Comparison of ENCODE assay signal across 10 cellular contexts in genomic region chr2:238159676-238160205, GRCh38. TPM values are rescaled to one million over a fixed set of nuclear protein-coding genes. Genes with fewer than 3 reads are reported as not detected.
A peak's percentile ranks its signal among the peaks of the same experiment; 100 is the strongest.
DNase-seq lines count a peak whose midpoint lies in the region; ATAC-seq, FAIRE-seq and TF ChIP-seq lines count a peak whose summit lies in the region.
"Had no signal": no experiment of that assay in that cellular context is flagged by ENCODE, and none has a peak within 500 bp of the region (broad histone marks: within the 10 kb centered on the region; RNA-seq: fewer than 3 reads in every experiment).

No MANE protein-coding gene starts in this region.

- H3K36me3 Mint-ChIP-seq in activated CD4-positive, alpha-beta T cell treated with anti-CD3 and anti-CD28 coated beads, Interleukin-2, amount 10 ng/mL, durations not matched to agents 24 days and 14 days (ENCODE audit: low read depth), result no peaks in the 10 kb centered on the region

- no peak overlapping the region; the same call in 1 of the 2 replicates for H4K8ac ChIP-seq in H1 (ENCODE audit: extremely low read depth, insufficient read depth, low read length)

- H2BK12ac ChIP-seq in H1 (ENCODE audit: low read depth, low read length), result no peak overlapping the region

- H3K9me3 ChIP-seq in PC-3 (ENCODE audit: low read length) (no peaks in the 10 kb centered on the region), H1 (ENCODE audit: insufficient read depth in 2 of 2, low read depth in 1 of 2, low read length in 1 of 2) (no peaks in the 10 kb centered on the region), psoas muscle (no peaks in the 10 kb centered on the region), lower lobe of right lung (no peaks in the 10 kb centered on the region)

- H3K9ac ChIP-seq in PC-3 (ENCODE audit: low read length) (no peak overlapping the region), H1 (replicated peaks in 1 of 4; ENCODE audit: extremely low read depth in 1 of 4, low read depth in 3 of 4, low read length in 3 of 4) (no peak overlapping the region)

- no peak overlapping the region for H2BK5ac ChIP-seq in H1 (ENCODE audit: low read depth, low read length)

- H4K20me1 ChIP-seq in PC-3 (ENCODE audit: low read length) (no peaks in the 10 kb centered on the region), H1 (replicated peaks in 1 of 2; ENCODE audit: control insufficient read depth in 1 of 2, insufficient read depth in 2 of 2, low read length in 2 of 2) (peaks cover 0 to 4% of the 10 kb centered on the region in 2 experiments)

- no peaks in the 10 kb centered on the region for H3F3A ChIP-seq in PC-3 (ENCODE audit: low read length, unreplicated experiment)

- no peak overlapping the region for H4K5ac ChIP-seq in H1 (ENCODE audit: insufficient read length, low read depth, low read length)

- H3K36me3 ChIP-seq in PC-3 (ENCODE audit: low read depth, low read length), result no peaks in the 10 kb centered on the region; the same call in 1 of the 2 replicates
- no peaks in the 10 kb centered on the region; a peak in 1 of 8 replicates for H3K36me3 ChIP-seq in H1 (ENCODE audit: control insufficient read depth in 2 of 4, insufficient read depth in 4 of 4, low read length in 3 of 4)
- no peaks in the 10 kb centered on the region for H3K36me3 ChIP-seq in psoas muscle (ENCODE audit: insufficient read depth in 1 of 2, low read depth in 1 of 2)
- no peaks in the 10 kb centered on the region for H3K36me3 ChIP-seq in lower lobe of right lung

- H3K4me2 ChIP-seq in PC-3 (ENCODE audit: low read length), result peak overlapping the region; percentile 76
- peak overlapping the region; percentile 64 to 73 for H3K4me2 ChIP-seq in H1 (ENCODE audit: insufficient read depth in 1 of 2, low read depth in 2 of 2, low read length in 2 of 2)

- no peak for TF ChIP-seq EP300 in H1 (IDR thresholded peaks at IDR 0.05; ENCODE audit: borderline replicate concordance in 1 of 2, low read depth in 2 of 2, low read length in 2 of 2)

- POLR2A ChIA-PET in PC-3 (lab: Charles Lee; ENCODE audit: unreplicated experiment), result no interaction called here
- POLR2A ChIA-PET in H1 (lab: Charles Lee; ENCODE audit: partially characterized antibody), result interaction anchor here (2.0 kb wide), 1 partner anchor 75 kb away, joined by 8 read pairs; no protein-coding TSS in a partner anchor

- H2AK5ac ChIP-seq in H1 (ENCODE audit: low read depth, low read length), result no peak overlapping the region

- H3K23me2 ChIP-seq in H1 (ENCODE audit: low read depth, low read length), result peaks cover 13% of the 10 kb centered on the region; the same call in 1 of the 2 replicates

- no peaks in the 10 kb centered on the region for H3K79me1 ChIP-seq in H1 (ENCODE audit: low read depth, low read length)

- ATAC-seq in PC-3, result no peak
- no peak for ATAC-seq in psoas muscle
- no peak for ATAC-seq in lower lobe of right lung
- ATAC-seq in GM19324 (IDR thresholded peaks at IDR 0.05; ENCODE audit: low FRiP score, unreplicated experiment), result no peak

- no peak for TF ChIP-seq RAD21 in H1 (IDR thresholded peaks at IDR 0.05 in 1 of 2, conservative IDR thresholded peaks at IDR 0.05 in 1 of 2; ENCODE audit: low read depth in 2 of 2, low read length in 2 of 2)

- no peak overlapping the region for H3K23ac ChIP-seq in H1 (ENCODE audit: insufficient read length)

- FAIRE-seq in H1 (lab: Jason Lieb, UNC), result no peak

- CTCF ChIA-PET in PC-3 (lab: Charles Lee) (no interaction called here), H1 (lab: Charles Lee; ENCODE audit: partially characterized antibody) (interaction anchor here (0.8 to 2.3 kb wide), 17 partner anchors 8 to 179 kb away, joined by 3 to 15 read pairs (median 4); no protein-coding TSS in a partner anchor)

- H3K27me3 Mint-ChIP-seq in activated CD4-positive, alpha-beta T cell treated with anti-CD3 and anti-CD28 coated beads, Interleukin-2, amount 10 ng/mL, durations not matched to agents 24 days and 14 days, result peaks cover 31% of the 10 kb centered on the region

- H3K4ac ChIP-seq in H1 (replicated peaks; ENCODE audit: insufficient read length, low read depth, low read length), result no peak overlapping the region

- H3K27me3 ChIP-seq in PC-3 (ENCODE audit: low read length), result no peaks in the 10 kb centered on the region
- H3K27me3 ChIP-seq in H1 (replicated peaks in 1 of 4; ENCODE audit: control insufficient read depth in 3 of 4, extremely low read depth in 1 of 4, insufficient read depth in 3 of 4, low read length in 3 of 4), result peaks cover 21 to 62% (median 47%) of the 10 kb centered on the region in 4 experiments
- peaks cover 0 to 28% (median 5%) of the 10 kb centered on the region in 3 donors for H3K27me3 ChIP-seq in psoas muscle (ENCODE audit: insufficient read depth in 3 of 3, low read length in 2 of 3)
- H3K27me3 ChIP-seq in lower lobe of right lung (ENCODE audit: low read depth), result peaks cover 52% of the 10 kb centered on the region

- no peak overlapping the region for H3K56ac ChIP-seq in H1 (replicated peaks; ENCODE audit: insufficient read length, low read depth, low read length)

- 70% methylated on average over 9 of the region's 10 CpGs; no CpG with 5 or more reads in 1 of the 2 experiments for WGBS in H1 (ENCODE audit: extremely low coverage in 1 of 2, insufficient coverage in 1 of 2, insufficient read length in 1 of 2, insufficient replicate concordance in 2 of 2, low coverage in 1 of 2, low lambda C conversion rate in 2 of 2, missing lambda C conversion rate in 1 of 2), 2 experiments
- 41 to 50% (median 48%) methylated on average over 10 of the region's 10 CpGs for WGBS in psoas muscle, 3 donors

- H3K4me3 ChIP-seq in PC-3 (ENCODE audit: low read length), result peak overlapping the region; percentile 63
- peak overlapping the region in 2 of 4 experiments; percentile 27 to 66; a peak in 5 of 8 replicates for H3K4me3 ChIP-seq in H1 (ENCODE audit: extremely low read depth in 1 of 4, insufficient read depth in 2 of 4, low read depth in 3 of 4, low read length in 4 of 4)
- H3K4me3 ChIP-seq in psoas muscle, result no peak overlapping the region
- no peak overlapping the region for H3K4me3 ChIP-seq in lower lobe of right lung

- no peak for DNase-seq in activated CD4-positive, alpha-beta T cell treated with anti-CD3 and anti-CD28 coated beads, Interleukin-2, amount 10 ng/mL, durations not matched to agents 24 days and 14 days
- no peak for DNase-seq in activated CD4-positive, alpha-beta T cell treated with anti-CD3 and anti-CD28 coated beads for 4 hours
- DNase-seq in PC-3, result no peak
- no peak for DNase-seq in H1 (ENCODE audit: low read depth in 1 of 2, low spot score in 2 of 2)
- DNase-seq in psoas muscle, result peak; percentile 17 to 53
- DNase-seq in lower lobe of right lung, result no peak
- DNase-seq in stimulated activated CD4-positive, alpha-beta T cell treated with anti-CD3 and anti-CD28 coated beads, Interleukin-15, amount 100 ng/mL, for 24 hours, result no peak
- DNase-seq: cerebellar nuclear complex had no signal

- H4K91ac ChIP-seq in H1 (replicated peaks; ENCODE audit: insufficient read length, low read length), result no peak overlapping the region

- H3K27ac Mint-ChIP-seq in activated CD4-positive, alpha-beta T cell treated with anti-CD3 and anti-CD28 coated beads, Interleukin-2, amount 10 ng/mL, durations not matched to agents 24 days and 14 days, result no peak overlapping the region

- peak overlapping the region; percentile 45; the same call in 1 of the 2 replicates for H2AFZ ChIP-seq in PC-3 (ENCODE audit: low read length)
- no peak overlapping the region for H2AFZ ChIP-seq in H1 (ENCODE audit: low read length)

- H3K18ac ChIP-seq in H1 (ENCODE audit: extremely low read depth, low read length), result no peak overlapping the region

- peak overlapping the region; percentile 77 for H3K4me3 Mint-ChIP-seq in activated CD4-positive, alpha-beta T cell treated with anti-CD3 and anti-CD28 coated beads, Interleukin-2, amount 10 ng/mL, durations not matched to agents 24 days and 14 days

- H3K4me1 Mint-ChIP-seq in activated CD4-positive, alpha-beta T cell treated with anti-CD3 and anti-CD28 coated beads, Interleukin-2, amount 10 ng/mL, durations not matched to agents 24 days and 14 days, result peaks cover 4% of the 10 kb centered on the region

- BruUV-seq in PC-3 (replicated peaks; lab: Mats Ljungman, UMichigan), result no TSS peak

- no peaks in the 10 kb centered on the region for H3K9me3 Mint-ChIP-seq in activated CD4-positive, alpha-beta T cell treated with anti-CD3 and anti-CD28 coated beads, Interleukin-2, amount 10 ng/mL, durations not matched to agents 24 days and 14 days

- no peak for TF ChIP-seq POLR2A in H1 (IDR thresholded peaks at IDR 0.05; ENCODE audit: control extremely low read depth in 1 of 2, low read depth in 2 of 2, low read length in 2 of 2)

- no peaks in the 10 kb centered on the region for H3K9me2 ChIP-seq in PC-3 (replicated peaks; ENCODE audit: low read length)

- H2BK120ac ChIP-seq in H1 (replicated peaks; ENCODE audit: low read depth, low read length), result no peak overlapping the region

- H3K4me1 ChIP-seq in PC-3 (ENCODE audit: insufficient read depth, low read length) (no peaks in the 10 kb centered on the region), H1 (replicated peaks in 1 of 4; ENCODE audit: control insufficient read depth in 3 of 4, insufficient read depth in 4 of 4, low read length in 3 of 4) (peaks cover 0 to 21% (median 5%) of the 10 kb centered on the region in 4 experiments; a peak in 5 of 7 replicates), psoas muscle (peaks cover 18% of the 10 kb centered on the region), lower lobe of right lung (peaks cover 11% of the 10 kb centered on the region)

- TF ChIP-seq CTCF in PC-3 (conservative IDR thresholded peaks at IDR 0.05; ENCODE audit: low read depth, low read length) (no peak), H1 (IDR thresholded peaks at IDR 0.05; ENCODE audit: control extremely low read depth in 1 of 3, insufficient read depth in 1 of 3, low read depth in 1 of 3, low read length in 3 of 3) (no peak), psoas muscle (IDR thresholded peaks at IDR 0.05) (no peak), lower lobe of right lung (IDR thresholded peaks at IDR 0.05) (no peak)

- H3K79me2 ChIP-seq in PC-3 (ENCODE audit: low read length), result no peaks in the 10 kb centered on the region
- no peaks in the 10 kb centered on the region for H3K79me2 ChIP-seq in H1 (ENCODE audit: control insufficient read depth in 1 of 2, insufficient read depth in 2 of 2, low read length in 2 of 2)

- H3K27ac ChIP-seq in PC-3 (ENCODE audit: low read length) (no peak overlapping the region), H1 (ENCODE audit: low read depth, low read length) (no peak overlapping the region), psoas muscle (no peak overlapping the region), lower lobe of right lung (no peak overlapping the region)

- no peak overlapping the region for H3K14ac ChIP-seq in H1 (ENCODE audit: insufficient read length)

- intact Hi-C loops in activated CD4-positive, alpha-beta T cell treated with anti-CD3 and anti-CD28 coated beads, Interleukin-2, amount 10 ng/mL, durations not matched to agents 24 days and 14 days (cut with micrococcal nuclease), result loop anchor here (5.0 kb wide), 1 partner anchor 103 kb away; no protein-coding TSS in a partner anchor
- intact Hi-C loops in PC-3 (cut with micrococcal nuclease), result no loop called here
- intact Hi-C loops in psoas muscle (cut with DNase I), result loop anchor here (5.0 kb wide), 1 partner anchor 103 kb away; no protein-coding TSS in a partner anchor
- intact Hi-C loops in lower lobe of right lung (cut with DNase I), result no loop called here

- H2BK15ac ChIP-seq in H1 (ENCODE audit: low read length), result no peak overlapping the region

- H2BK20ac ChIP-seq in H1 (ENCODE audit: low read length), result no peak overlapping the region

RNA-seq across cellular contexts. Expression of gene ERFE, which starts 1.0 kb away (rescaled TPM):
- 0.24 and 0.37 TPM in 2 replicates for total RNA-seq in activated CD4-positive, alpha-beta T cell treated with anti-CD3 and anti-CD28 coated beads, Interleukin-2, amount 10 ng/mL, durations not matched to agents 24 days and 14 days
- total RNA-seq in PC-3 (2014; rRNA removed) (7.4 and 8.5 TPM in 2 replicates), psoas muscle (10 to 100 TPM in 1 of 4 donors, 1 to 10 TPM in 3; 1.8 to 18.2 (median 4.5) TPM), lower lobe of right lung (not detected)
- 1.8 and 2.5 TPM in 2 replicates for total RNA-seq in H1 (2021; fragmentation: NEBNext Ultra II Directional; extraction: Animal tissue kit (Norgen Biotek cat#: 25700))
- polyA plus RNA-seq in H1 (2011; rRNA removed) (3.6 and 5.1 TPM in 2 replicates), psoas muscle (10 to 100 TPM in 1 of 3 donors, 1 to 10 TPM in 2; 1.4 to 15.4 (median 1.7) TPM)
- 4.8 TPM for polyA plus RNA-seq in H1 (2011; cell fraction: cytosol; rRNA removed)
- polyA plus RNA-seq in H1 (2011; cell fraction: nucleus; rRNA removed), result 10.3 TPM
- polyA plus RNA-seq in H1 (2012, experiment 1 of 2), result 2.8 to 3.5 TPM (median 2.8 TPM) in 4 replicates
- polyA plus RNA-seq in H1 (2012, experiment 2 of 2), result 3.2 TPM
- 3.1 TPM for polyA plus RNA-seq in H1 (2013, experiment 1 of 2)
- polyA plus RNA-seq in H1 (2013, experiment 2 of 2), result 2.8 TPM
- 1.1 and 1.3 TPM in 2 replicates for polyA minus RNA-seq in H1 (2011; rRNA and poly(A)+ RNA removed)
- 2.8 TPM for polyA minus RNA-seq in H1 (2011; cell fraction: cytosol; rRNA and poly(A)+ RNA removed)
- polyA minus RNA-seq in H1 (2011; cell fraction: nucleus; rRNA and poly(A)+ RNA removed), result 1.4 TPM

RNA-seq across cellular contexts. Expression of gene KLHL30, which starts 21.3 kb away (rescaled TPM):
- not detected in 2 replicates for total RNA-seq in activated CD4-positive, alpha-beta T cell treated with anti-CD3 and anti-CD28 coated beads, Interleukin-2, amount 10 ng/mL, durations not matched to agents 24 days and 14 days
- total RNA-seq in PC-3 (2014; rRNA removed), result not detected in 2 replicates
- total RNA-seq in H1 (2021; fragmentation: NEBNext Ultra II Directional; extraction: Animal tissue kit (Norgen Biotek cat#: 25700)), result 0.08 TPM in 1 of 2 replicates, not detected in the other
- 0.03 TPM in 1 of 2 replicates, not detected in the other for polyA plus RNA-seq in H1 (2011; rRNA removed)
- 0.01 TPM for polyA plus RNA-seq in H1 (2011; cell fraction: cytosol; rRNA removed)
- 0.07 TPM for polyA plus RNA-seq in H1 (2011; cell fraction: nucleus; rRNA removed)
- not detected in 4 replicates for polyA plus RNA-seq in H1 (2012, experiment 1 of 2)
- not detected for polyA plus RNA-seq in H1 (2012, experiment 2 of 2)
- not detected for polyA plus RNA-seq in H1 (2013, experiment 1 of 2)
- not detected for polyA plus RNA-seq in H1 (2013, experiment 2 of 2)
- not detected in 2 replicates for polyA minus RNA-seq in H1 (2011; rRNA and poly(A)+ RNA removed)
- polyA minus RNA-seq in H1 (2011; cell fraction: cytosol; rRNA and poly(A)+ RNA removed), result not detected
- polyA minus RNA-seq in H1 (2011; cell fraction: nucleus; rRNA and poly(A)+ RNA removed), result not detected
- total RNA-seq in psoas muscle, result 100 to 1,000 TPM in 3 of 4 donors, 10 to 100 TPM in 1; 82.1 to 175 (median 153) TPM
- 100 to 1,000 TPM in 1 of 3 donors, 10 to 100 TPM in 2; 67.7 to 121 (median 91.7) TPM for polyA plus RNA-seq in psoas muscle
- total RNA-seq in lower lobe of right lung, result 0.71 TPM
- total RNA-seq: pulmonary artery endothelial cell had no signal

RNA-seq across cellular contexts. Expression of gene ILKAP, which starts 43.8 kb away (rescaled TPM):
- total RNA-seq in activated CD4-positive, alpha-beta T cell treated with anti-CD3 and anti-CD28 coated beads, Interleukin-2, amount 10 ng/mL, durations not matched to agents 24 days and 14 days, result 74.4 and 77.4 TPM in 2 replicates
- total RNA-seq in PC-3 (2014; rRNA removed), result 28.7 and 30.7 TPM in 2 replicates
- total RNA-seq in H1 (2021; fragmentation: NEBNext Ultra II Directional; extraction: Animal tissue kit (Norgen Biotek cat#: 25700)), result 30.4 and 33.8 TPM in 2 replicates
- polyA plus RNA-seq in H1 (2011; rRNA removed), result 23.5 and 29.4 TPM in 2 replicates
- polyA plus RNA-seq in H1 (2011; cell fraction: cytosol; rRNA removed), result 35.7 TPM
- 41.3 TPM for polyA plus RNA-seq in H1 (2011; cell fraction: nucleus; rRNA removed)
- 23.2 to 32.3 TPM (median 29.4 TPM) in 4 replicates for polyA plus RNA-seq in H1 (2012, experiment 1 of 2)
- 29.2 TPM for polyA plus RNA-seq in H1 (2012, experiment 2 of 2)
- polyA plus RNA-seq in H1 (2013, experiment 1 of 2), result 23.9 TPM
- 24.4 TPM for polyA plus RNA-seq in H1 (2013, experiment 2 of 2)
- polyA minus RNA-seq in H1 (2011; rRNA and poly(A)+ RNA removed), result 23.3 and 23.4 TPM in 2 replicates
- polyA minus RNA-seq in H1 (2011; cell fraction: cytosol; rRNA and poly(A)+ RNA removed), result 7.9 TPM
- 37.9 TPM for polyA minus RNA-seq in H1 (2011; cell fraction: nucleus; rRNA and poly(A)+ RNA removed)
- 10 to 100 TPM; 31.8 to 43.8 (median 39.3) TPM for total RNA-seq in psoas muscle
- 10 to 100 TPM; 55.2 to 66.6 (median 58.4) TPM for polyA plus RNA-seq in psoas muscle
- 43.4 TPM for total RNA-seq in lower lobe of right lung

RNA-seq across cellular contexts. Expression of gene ESPNL, which starts 59.6 kb away (rescaled TPM):
- total RNA-seq in activated CD4-positive, alpha-beta T cell treated with anti-CD3 and anti-CD28 coated beads, Interleukin-2, amount 10 ng/mL, durations not matched to agents 24 days and 14 days, result 0.07 and 0.26 TPM in 2 replicates
- total RNA-seq in PC-3 (2014; rRNA removed) (not detected in 2 replicates), psoas muscle (under 1 TPM in 3 of 4 donors, not detected in 1; 0.17 to 0.32 (median 0.22) TPM), lower lobe of right lung (0.09 TPM)
- total RNA-seq in H1 (2021; fragmentation: NEBNext Ultra II Directional; extraction: Animal tissue kit (Norgen Biotek cat#: 25700)), result 1.3 and 1.8 TPM in 2 replicates
- polyA plus RNA-seq in H1 (2011; rRNA removed) (0.68 and 1.6 TPM in 2 replicates), psoas muscle (under 1 TPM; 0.04 to 0.14 (median 0.12) TPM)
- polyA plus RNA-seq in H1 (2011; cell fraction: cytosol; rRNA removed), result 1.3 TPM
- 2.8 TPM for polyA plus RNA-seq in H1 (2011; cell fraction: nucleus; rRNA removed)
- polyA plus RNA-seq in H1 (2012, experiment 1 of 2), result 0.54 to 1.2 TPM (median 0.82 TPM) in 4 replicates
- polyA plus RNA-seq in H1 (2012, experiment 2 of 2), result 0.66 TPM
- 0.75 TPM for polyA plus RNA-seq in H1 (2013, experiment 1 of 2)
- polyA plus RNA-seq in H1 (2013, experiment 2 of 2), result 0.64 TPM
- polyA minus RNA-seq in H1 (2011; rRNA and poly(A)+ RNA removed), result 0.15 and 0.60 TPM in 2 replicates
- 0.73 TPM for polyA minus RNA-seq in H1 (2011; cell fraction: cytosol; rRNA and poly(A)+ RNA removed)
- 1.2 TPM for polyA minus RNA-seq in H1 (2011; cell fraction: nucleus; rRNA and poly(A)+ RNA removed)

Comparison
In these comparisons a context has a peak if more than half of its experiments do, and no peak if none do; other contexts are left out.
1. DNase-seq: peak in psoas muscle (2 of 2); none in activated CD4-positive, alpha-beta T cell treated with anti-CD3 and anti-CD28 coated beads, Interleukin-2, amount 10 ng/mL, durations not matched to agents 24 days and 14 days (single experiment), activated CD4-positive, alpha-beta T cell treated with anti-CD3 and anti-CD28 coated beads for 4 hours (0 of 2), PC-3 (single experiment), H1 (0 of 2), lower lobe of right lung (single experiment) and stimulated activated CD4-positive, alpha-beta T cell treated with anti-CD3 and anti-CD28 coated beads, Interleukin-15, amount 100 ng/mL, for 24 hours (single experiment).
2. RNA of gene KLHL30, which starts 21.3 kb away (total RNA-seq): 82.1 to 175 TPM in psoas muscle; 0.71 TPM in lower lobe of right lung (single experiment), 0.08 TPM in H1, not detected in activated CD4-positive, alpha-beta T cell treated with anti-CD3 and anti-CD28 coated beads, Interleukin-2, amount 10 ng/mL, durations not matched to agents 24 days and 14 days and not detected in PC-3; every median in the first group is over 10 times any median in the second.
3. intact Hi-C loops: an anchor here in activated CD4-positive, alpha-beta T cell treated with anti-CD3 and anti-CD28 coated beads, Interleukin-2, amount 10 ng/mL, durations not matched to agents 24 days and 14 days (5.0 kb wide) and psoas muscle (5.0 kb wide); none called in PC-3 and lower lobe of right lung.